18 cellular contexts compared by ENCODE assay signal in the genomic region with DNA sequence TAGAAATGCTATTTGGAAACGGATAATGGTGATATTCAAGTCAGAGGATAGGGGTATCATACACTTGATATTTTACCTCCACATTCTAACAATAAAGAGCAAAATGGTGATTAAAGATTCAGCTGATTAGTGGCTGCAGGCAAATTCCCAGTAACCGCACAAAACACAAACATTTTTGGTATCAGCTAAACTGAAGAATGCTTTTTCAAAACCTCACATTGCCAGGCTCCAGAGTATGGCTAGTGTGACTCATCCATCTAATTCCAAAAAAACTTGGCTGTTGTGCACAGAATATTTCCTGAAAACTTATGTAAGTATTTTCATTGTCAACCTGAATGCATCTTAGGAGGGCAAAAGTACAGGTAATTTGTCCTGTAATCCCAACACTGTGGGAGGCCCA. TPM values are rescaled to one million over a fixed set of nuclear protein-coding genes. Genes with fewer than 3 reads are reported as not detected.
A peak's percentile ranks its signal among the peaks of the same experiment; 100 is the strongest.
DNase-seq lines count a peak whose midpoint lies in the region; ATAC-seq, FAIRE-seq and TF ChIP-seq lines count a peak whose summit lies in the region.
"Had no signal": no experiment of that assay in that cellular context is flagged by ENCODE, and none has a peak within 500 bp of the region (broad histone marks: within the 10 kb centered on the region; RNA-seq: fewer than 3 reads in every experiment).

No MANE protein-coding gene starts in this region.

- H3K27ac Mint-ChIP-seq in astrocyte (ENCODE audit: unreplicated experiment): no peak overlapping the region
- no peak overlapping the region for H3K27ac Mint-ChIP-seq in activated T-cell treated with anti-CD3 and anti-CD28 coated beads, Interleukin-2, amount 50 U/mL, for 72 hours
- H3K27ac Mint-ChIP-seq: activated T-helper 2 cell treated with anti-CD3 and anti-CD28 coated beads, Interferon-gamma antibody, Interleukin-2, Interleukin-4, amounts not matched to agents 10 μg/mL and 5 μg/mL and 100 μg/mL, durations not matched to agents 14 hours and 24 hours and 36 hours; CD4-positive, alpha-beta T cell; WTC11 had no signal

- H3K9ac ChIP-seq in astrocyte (ENCODE audit: low read length): no peak overlapping the region

- H3K4me1 Mint-ChIP-seq in astrocyte (ENCODE audit: low read depth, unreplicated experiment): peaks cover 8% of the 10 kb centered on the region
- peaks cover 4% of the 10 kb centered on the region for H3K4me1 Mint-ChIP-seq in activated T-cell treated with anti-CD3 and anti-CD28 coated beads, Interleukin-2, amount 50 U/mL, for 72 hours (ENCODE audit: low read depth)
- H3K4me1 Mint-ChIP-seq: naive B cell, WTC11 had no signal

- H3K4me3 ChIP-seq in astrocyte (ENCODE audit: insufficient read depth, low read depth, low read length): no peak overlapping the region
- no peak overlapping the region for H3K4me3 ChIP-seq in fibroblast of the aortic adventitia (ENCODE audit: low read depth, low read length)
- H3K4me3 ChIP-seq: GM12878 had no signal

- peaks cover 34% of the 10 kb centered on the region for H3K36me3 ChIP-seq in astrocyte (ENCODE audit: insufficient read depth, low read length)

- no peak for FAIRE-seq in astrocyte (lab: Jason Lieb, UNC)
- FAIRE-seq: GM12878 had no signal

- H3K27me3 ChIP-seq in astrocyte (ENCODE audit: insufficient read depth, low read length): no peaks in the 10 kb centered on the region

- peak overlapping the region; percentile 16 for H3K4me2 ChIP-seq in astrocyte (ENCODE audit: low read length)

- peaks cover 8% of the 10 kb centered on the region for H3K4me1 ChIP-seq in astrocyte (ENCODE audit: insufficient read depth, low read length)

- peaks cover 17% of the 10 kb centered on the region for H3K36me3 Mint-ChIP-seq in astrocyte (ENCODE audit: low read depth, unreplicated experiment)
- H3K36me3 Mint-ChIP-seq in activated T-cell treated with anti-CD3 and anti-CD28 coated beads, Interleukin-2, amount 50 U/mL, for 72 hours (ENCODE audit: insufficient read depth in 2 of 2): peaks cover 2 to 8% of the 10 kb centered on the region in 2 donors

- no peak overlapping the region for H2AFZ ChIP-seq in astrocyte (ENCODE audit: low read depth, low read length)

- H4K20me1 ChIP-seq in astrocyte (ENCODE audit: insufficient read depth, low read length): peaks cover 48% of the 10 kb centered on the region

- TF ChIP-seq CTCF in astrocyte (IDR thresholded peaks at IDR 0.05; ENCODE audit: insufficient read depth, low read depth, low read length) (no peak), fibroblast of the aortic adventitia (IDR thresholded peaks at IDR 0.05; ENCODE audit: insufficient read depth, low read length) (no peak)

- H3K4me3 Mint-ChIP-seq in astrocyte (ENCODE audit: unreplicated experiment): no peak overlapping the region
- no peak overlapping the region for H3K4me3 Mint-ChIP-seq in activated T-cell treated with anti-CD3 and anti-CD28 coated beads, Interleukin-2, amount 50 U/mL, for 72 hours
- H3K4me3 Mint-ChIP-seq: CD4-positive, alpha-beta T cell; naive B cell; WTC11 had no signal

- no peaks in the 10 kb centered on the region for H3K79me2 ChIP-seq in astrocyte (ENCODE audit: insufficient read depth, low read length)

- no peaks in the 10 kb centered on the region for H3K9me3 ChIP-seq in astrocyte (ENCODE audit: insufficient read depth, low read depth, low read length)

- H3K27me3 Mint-ChIP-seq in astrocyte (ENCODE audit: low read depth, unreplicated experiment): no peaks in the 10 kb centered on the region
- H3K27me3 Mint-ChIP-seq in activated T-cell treated with anti-CD3 and anti-CD28 coated beads, Interleukin-2, amount 50 U/mL, for 72 hours (ENCODE audit: low read depth): no peaks in the 10 kb centered on the region
- H3K27me3 Mint-ChIP-seq: CD4-positive, alpha-beta T cell; naive B cell had no signal

- no peak for ATAC-seq in activated T-cell treated with anti-CD3 and anti-CD28 coated beads, Interleukin-2, amount 50 U/mL, for 72 hours (replicated peaks in 1 of 2)
- ATAC-seq: GM12878, WTC11 had no signal

- no peaks in the 10 kb centered on the region for H3K9me3 Mint-ChIP-seq in astrocyte (ENCODE audit: unreplicated experiment)
- no peaks in the 10 kb centered on the region for H3K9me3 Mint-ChIP-seq in activated T-cell treated with anti-CD3 and anti-CD28 coated beads, Interleukin-2, amount 50 U/mL, for 72 hours
- H3K9me3 Mint-ChIP-seq: activated T-helper 2 cell treated with anti-CD3 and anti-CD28 coated beads, Interferon-gamma antibody, Interleukin-2, Interleukin-4, amounts not matched to agents 10 μg/mL and 5 μg/mL and 100 μg/mL, durations not matched to agents 14 hours and 24 hours and 36 hours; CD4-positive, alpha-beta T cell; naive B cell; WTC11 had no signal

- H3K27ac ChIP-seq in astrocyte (ENCODE audit: low read depth, low read length) (no peak overlapping the region), temporal lobe (ENCODE audit: low read depth, low read length) (peak overlapping the region; percentile 60)

- DNase-seq in GM04503 (ENCODE audit: low read depth): peak; percentile 47
- DNase-seq in astrocyte (ENCODE audit: low read depth): peak; percentile 70
- DNase-seq in fibroblast of the aortic adventitia (ENCODE audit: low read depth): peak; percentile 70
- DNase-seq in cerebellum (ENCODE audit: low spot score): no peak
- no peak for DNase-seq in T-helper 2 cell
- no peak for DNase-seq in activated T-cell treated with anti-CD3 and anti-CD28 coated beads, Interleukin-2, amount 50 U/mL, for 72 hours
- DNase-seq: CD4-positive, alpha-beta T cell; GOT3; Kasumi-1; naive B cell; NCI-H1436; NCI-H2227 treated with DMSO at 0.1 percent for 48 hours; posterior cingulate gyrus; stimulated activated CD4-positive, alpha-beta T cell treated with anti-CD3 and anti-CD28 coated beads, Interleukin-4, amount 100 ng/mL, for 4 hours had no signal

RNA-seq across cellular contexts. Expression of a gene that starts 10.9 kb away (rescaled TPM):
- total RNA-seq in astrocyte (74.6 and 83.1 TPM in 2 replicates), fibroblast of the aortic adventitia (ENCODE audit: low replicate concordance) (37.8 and 99.4 TPM in 2 replicates), temporal lobe (10.1 TPM), cerebellum (18.0 TPM)
- 100 to 1,000 TPM; 118 to 136 TPM for total RNA-seq in activated T-cell treated with anti-CD3 and anti-CD28 coated beads, Interleukin-2, amount 50 U/mL, for 72 hours

RNA-seq across cellular contexts. Expression of a gene that starts 11.2 kb away (rescaled TPM):
- total RNA-seq in astrocyte: 15.4 and 16.3 TPM in 2 replicates
- total RNA-seq in fibroblast of the aortic adventitia (ENCODE audit: low replicate concordance): 7.2 and 14.7 TPM in 2 replicates
- 16.0 TPM for total RNA-seq in temporal lobe
- total RNA-seq in cerebellum: 22.0 TPM
- 10 to 100 TPM; 35.0 to 51.9 TPM for total RNA-seq in activated T-cell treated with anti-CD3 and anti-CD28 coated beads, Interleukin-2, amount 50 U/mL, for 72 hours

RNA-seq across cellular contexts. Expression of a gene that starts 25.1 kb away (rescaled TPM):
- total RNA-seq in astrocyte (6.6 and 6.8 TPM in 2 replicates), fibroblast of the aortic adventitia (ENCODE audit: low replicate concordance) (2.9 and 5.8 TPM in 2 replicates), temporal lobe (3.4 TPM), cerebellum (5.0 TPM)
- 10 to 100 TPM; 14.0 to 15.2 TPM for total RNA-seq in activated T-cell treated with anti-CD3 and anti-CD28 coated beads, Interleukin-2, amount 50 U/mL, for 72 hours

RNA-seq across cellular contexts. Expression of a gene that starts 46.1 kb away (rescaled TPM):
- total RNA-seq in astrocyte: 11.3 and 14.0 TPM in 2 replicates
- 4.3 and 11.4 TPM in 2 replicates for total RNA-seq in fibroblast of the aortic adventitia (ENCODE audit: low replicate concordance)
- total RNA-seq in temporal lobe: 3.0 TPM
- 4.5 TPM for total RNA-seq in cerebellum
- 10 to 100 TPM; 33.9 to 37.7 TPM for total RNA-seq in activated T-cell treated with anti-CD3 and anti-CD28 coated beads, Interleukin-2, amount 50 U/mL, for 72 hours

RNA-seq across cellular contexts. Expression of a gene that starts 46.2 kb away (rescaled TPM):
- 27.6 and 28.3 TPM in 2 replicates for total RNA-seq in astrocyte
- total RNA-seq in fibroblast of the aortic adventitia (ENCODE audit: low replicate concordance): 14.7 and 32.9 TPM in 2 replicates
- total RNA-seq in temporal lobe: 17.0 TPM
- 20.3 TPM for total RNA-seq in cerebellum
- total RNA-seq in activated T-cell treated with anti-CD3 and anti-CD28 coated beads, Interleukin-2, amount 50 U/mL, for 72 hours: 10 to 100 TPM; 11.1 to 13.2 TPM

Comparison
In these comparisons a context has a peak if more than half of its experiments do, and no peak if none do; other contexts are left out.
1. DNase-seq: peak in GM04503 (single experiment), astrocyte (single experiment) and fibroblast of the aortic adventitia (single experiment); none in cerebellum (single experiment), T-helper 2 cell (0 of 5) and activated T-cell treated with anti-CD3 and anti-CD28 coated beads, Interleukin-2, amount 50 U/mL, for 72 hours (0 of 2).